6 cellular contexts compared by ENCODE assay signal in genomic region chr2:86862380-86862703, GRCh38. TPM values are rescaled to one million over a fixed set of nuclear protein-coding genes. Genes with fewer than 3 reads are reported as not detected.
"Had no signal": no experiment of that assay in that cellular context is flagged by ENCODE, and none has a peak within 500 bp of the region (broad histone marks: within the 10 kb centered on the region; RNA-seq: fewer than 3 reads in every experiment).

No MANE protein-coding gene starts in this region.

RNA-seq across cellular contexts. Expression of gene CD8B, which starts 0.7 kb away (rescaled TPM):
- total RNA-seq: glomerular endothelial cell, myocyte, neural crest cell, occipital lobe, SK-MEL-5, smooth muscle cell had no signal
- polyA plus RNA-seq: smooth muscle cell had no signal
